ENCODE assay signal across 8 cellular contexts in the genomic region with DNA sequence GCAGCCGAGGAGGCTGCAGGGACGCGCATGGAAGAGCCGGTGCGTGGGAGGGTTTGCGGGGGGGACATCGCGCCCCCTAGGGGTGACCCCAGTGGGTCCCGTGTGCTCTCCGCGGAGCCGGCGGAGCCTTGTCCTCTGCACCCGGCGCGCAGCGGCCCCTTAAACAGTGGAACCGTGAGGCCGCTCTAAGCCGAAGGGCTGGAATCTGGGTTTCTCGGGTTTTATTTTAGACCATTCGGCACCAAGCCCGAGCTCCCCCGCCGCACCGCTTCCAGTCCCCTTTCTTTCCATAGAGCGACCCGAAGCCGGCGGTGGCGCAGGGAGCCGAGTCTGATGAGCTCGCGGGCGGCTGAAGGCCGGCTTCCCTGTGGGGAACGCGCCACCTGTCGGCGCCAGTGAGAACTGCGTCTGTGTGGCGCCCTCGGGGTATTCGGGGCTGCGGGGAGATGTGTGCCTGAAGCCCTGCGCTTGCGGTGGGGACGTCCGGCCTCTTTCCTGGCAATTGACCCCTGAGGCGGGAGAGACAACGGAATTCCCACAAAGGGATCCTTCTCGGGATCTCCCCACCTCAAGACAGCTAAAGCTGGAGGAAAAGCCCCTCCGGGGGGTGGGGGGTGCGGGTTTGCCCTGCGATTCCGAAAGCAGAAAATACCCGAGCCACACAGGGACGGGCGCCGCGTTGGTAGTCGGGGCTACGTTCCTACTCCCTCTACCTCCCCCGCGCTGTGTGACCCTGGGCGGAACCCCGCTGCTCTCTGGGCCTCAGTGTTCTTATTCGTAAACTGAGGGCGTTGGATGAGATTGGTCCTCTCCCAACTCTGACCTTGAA. TPM values are rescaled to one million over a fixed set of nuclear protein-coding genes. Genes with fewer than 3 reads are reported as not detected.
A peak's percentile ranks its signal among the peaks of the same experiment; 100 is the strongest.
DNase-seq lines count a peak whose midpoint lies in the region; ATAC-seq and TF ChIP-seq lines count a peak whose summit lies in the region.

No MANE protein-coding gene starts in this region.

- POLR2A ChIA-PET in activated B cell treated with CpG ODN at 0.5 μM for 24 hours (lab: Charles Lee): interaction anchor here (1.0 kb wide), 1 partner anchor 632 kb away, joined by 6 read pairs; no protein-coding TSS in a partner anchor

- H3K4me1 Mint-ChIP-seq in activated B cell treated with CpG ODN at 0.5 μM for 24 hours: peaks cover 23% of the 10 kb centered on the region

- DNase-seq in NCI-H1436 (lab: John Stamatoyannopoulos, UW): peak; percentile 75
- no peak for DNase-seq in NCI-H1436 treated with DMSO at 0.1 percent for 48 hours (lab: John Stamatoyannopoulos, UW)
- DNase-seq in NCI-H1930 (lab: John Stamatoyannopoulos, UW): peak; percentile 72 to 84
- DNase-seq in activated B cell treated with CpG ODN at 0.5 μM for 24 hours: peak; percentile 77
- DNase-seq in cardiac fibroblast (ENCODE audit: low read depth in 2 of 2): peak; percentile 77 to 81
- DNase-seq in kidney glomerular epithelial cell (lab: John Stamatoyannopoulos, UW): peak; percentile 40
- DNase-seq in stimulated activated CD4-positive, alpha-beta T cell treated with anti-CD3 and anti-CD28 coated beads, Interleukin-1b, Interleukin-23, amount 100 ng/mL, for 24 hours (ENCODE audit: low read depth in 4 of 4, low spot score in 1 of 4): peak; percentile 68 to 80 (median 72)

- H3K27me3 Mint-ChIP-seq in activated B cell treated with CpG ODN at 0.5 μM for 24 hours: peaks cover 65% of the 10 kb centered on the region

- peak overlapping the region; percentile 30 for H3K27ac Mint-ChIP-seq in activated B cell treated with CpG ODN at 0.5 μM for 24 hours

- intact Hi-C loops in activated B cell treated with CpG ODN at 0.5 μM for 24 hours (cut with micrococcal nuclease): loop anchor here (1.0 to 10.0 kb wide), 6 partner anchors 633 to 1489 kb away; a partner anchor contains a TSS

- no peaks in the 10 kb centered on the region for H3K9me3 Mint-ChIP-seq in activated B cell treated with CpG ODN at 0.5 μM for 24 hours

- CTCF ChIA-PET in activated B cell treated with CpG ODN at 0.5 μM for 24 hours (lab: Charles Lee): interaction anchor here (0.6 to 2.4 kb wide), 15 partner anchors 11 to 841 kb away, joined by 3 to 41 read pairs (median 3); no protein-coding TSS in a partner anchor

- TF ChIP-seq CTCF in activated B cell treated with CpG ODN at 0.5 μM for 24 hours (IDR thresholded peaks at IDR 0.05) (peak; percentile 90), cardiac fibroblast (IDR thresholded peaks at IDR 0.05; ENCODE audit: low read depth, low read length) (peak; percentile 96)

- ATAC-seq in HG02870 (IDR thresholded peaks at IDR 0.05; ENCODE audit: unreplicated experiment) (peak; percentile 87), activated B cell treated with CpG ODN at 0.5 μM for 24 hours (ENCODE audit: low read depth) (peak; percentile 90)

- H3K4me3 ChIP-seq in cardiac fibroblast (replicated peaks in 1 of 2; ENCODE audit: low read depth in 2 of 2, low read length in 2 of 2): peak overlapping the region; percentile 10 to 19

- H3K4me3 Mint-ChIP-seq in activated B cell treated with CpG ODN at 0.5 μM for 24 hours: peak overlapping the region; percentile 61

- H3K36me3 Mint-ChIP-seq in activated B cell treated with CpG ODN at 0.5 μM for 24 hours (ENCODE audit: low read depth): no peaks in the 10 kb centered on the region

RNA-seq across cellular contexts. Expression of a gene that starts 8.2 kb away (rescaled TPM):
- not detected in 2 replicates for total RNA-seq in activated B cell treated with CpG ODN at 0.5 μM for 24 hours
